ENCODE assay signal across 11 cellular contexts in the genomic region with DNA sequence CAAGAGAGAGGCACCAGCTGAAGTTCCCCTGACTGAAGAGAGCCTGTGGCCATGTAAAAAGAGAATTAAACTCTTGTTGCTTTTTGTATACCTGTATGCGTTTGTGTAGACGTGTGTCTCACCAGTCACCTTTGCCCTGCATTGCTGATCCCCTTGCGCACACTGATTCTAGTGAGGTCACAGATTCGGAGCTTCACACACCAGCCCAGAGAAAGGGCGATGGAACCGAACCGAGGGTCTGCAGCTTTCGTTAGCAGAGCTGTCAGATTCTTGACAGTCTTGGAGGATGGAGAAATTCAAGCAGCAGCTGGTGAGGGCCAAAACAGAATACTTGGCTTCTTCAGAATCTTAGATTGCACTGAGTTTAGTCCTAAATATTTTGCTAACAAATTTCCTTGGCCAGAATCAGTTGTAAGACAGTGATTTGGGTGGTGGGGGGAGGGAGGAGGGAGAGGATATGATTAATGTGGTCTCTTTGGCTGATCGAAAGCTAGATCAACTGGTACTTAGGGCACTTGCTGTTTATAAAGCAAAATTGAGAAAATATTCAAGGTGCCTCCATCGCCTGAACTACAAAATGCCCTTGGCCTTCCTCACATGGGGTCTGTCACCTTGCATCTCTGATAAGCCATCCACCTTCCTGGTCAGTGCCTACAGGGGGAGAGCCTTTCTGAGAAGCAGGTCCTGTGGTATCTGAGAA.
DNase-seq lines count a peak whose midpoint lies in the region; ATAC-seq and TF ChIP-seq lines count a peak whose summit lies in the region.
"Had no signal": no experiment of that assay in that cellular context is flagged by ENCODE, and none has a peak within 500 bp of the region (broad histone marks: within the 10 kb centered on the region; RNA-seq: fewer than 3 reads in every experiment).

No MANE protein-coding gene starts in this region.

- H3K4me3 ChIP-seq in SK-N-SH (ENCODE audit: low read depth in 2 of 2, low read length in 1 of 2) (no peak overlapping the region), esophagus squamous epithelium (no peak overlapping the region)

- no peak for TF ChIP-seq EP300 in SK-N-SH (IDR thresholded peaks at IDR 0.05; ENCODE audit: borderline replicate concordance in 1 of 2, low read depth in 1 of 2, low read length in 1 of 2)

- DNase-seq in SK-N-SH (no peak), RWPE1 (ENCODE audit: low spot score) (no peak), esophagus squamous epithelium (lab: John Stamatoyannopoulos, UW) (no peak), GM10266 (ENCODE audit: extremely low spot score) (no peak), NCI-H146 treated with DMSO at 0.1 percent for 48 hours (lab: John Stamatoyannopoulos, UW; ENCODE audit: unreplicated experiment) (no peak)
- DNase-seq in stimulated activated naive B cell treated with anti-CD40 and anti-IgM and Interleukin-4, amounts not matched to agents 10 μg/mL and 1 μg/mL and 100 μg/mL, for 72 hours: no peak
- DNase-seq: activated CD4-positive, alpha-beta T cell treated with anti-CD3 and anti-CD28 coated beads, Interleukin-2, amount 50 U/mL, for 48 hours; GDM1 had no signal

- peak overlapping the region; percentile 20 for H3K27ac Mint-ChIP-seq in stimulated activated naive B cell treated with anti-CD40 and anti-IgM and Interleukin-4, amounts not matched to agents 10 μg/mL and 1 μg/mL and 100 μg/mL, for 72 hours

- POLR2A ChIA-PET in SK-N-SH (lab: Yijun Ruan, JAX) (no interaction called here), RWPE1 (lab: Yijun Ruan, JAX; ENCODE audit: low non-redundant PET) (no interaction called here)

- H3K9me2 ChIP-seq in SK-N-SH: no peaks in the 10 kb centered on the region

- no peaks in the 10 kb centered on the region for H3K9me3 Mint-ChIP-seq in stimulated activated naive B cell treated with anti-CD40 and anti-IgM and Interleukin-4, amounts not matched to agents 10 μg/mL and 1 μg/mL and 100 μg/mL, for 72 hours

- H3K27me3 ChIP-seq in SK-N-SH (ENCODE audit: insufficient read depth) (no peaks in the 10 kb centered on the region), esophagus squamous epithelium (no peaks in the 10 kb centered on the region)
- H3K27me3 ChIP-seq: tibial nerve had no signal

- ATAC-seq in SK-N-SH treated with all-trans-retinoic acid at 6 μM for 48 hours: no peak
- ATAC-seq in stimulated activated naive B cell treated with anti-CD40 and anti-IgM and Interleukin-4, amounts not matched to agents 10 μg/mL and 1 μg/mL and 100 μg/mL, for 72 hours (replicated peaks): no peak
- ATAC-seq in GM21526 (IDR thresholded peaks at IDR 0.05; ENCODE audit: low FRiP score, unreplicated experiment): no peak

- peaks cover 0 to 10% of the 10 kb centered on the region in 2 experiments for H3K36me3 ChIP-seq in SK-N-SH (replicated peaks in 1 of 2; ENCODE audit: control insufficient read depth in 1 of 2, insufficient read depth in 2 of 2, low read length in 1 of 2)
- H3K36me3 ChIP-seq in esophagus squamous epithelium: peaks cover 0 to 33% (median 0%) of the 10 kb centered on the region in 3 donors

- intact Hi-C loops in esophagus squamous epithelium (cut with DNase I): no loop called here

- H3K9me3 ChIP-seq in SK-N-SH (no peaks in the 10 kb centered on the region), esophagus squamous epithelium (no peaks in the 10 kb centered on the region)
- H3K9me3 ChIP-seq: tibial nerve had no signal

- TF ChIP-seq CTCF in SK-N-SH (IDR thresholded peaks at IDR 0.05) (no peak), RWPE1 (conservative IDR thresholded peaks at IDR 0.05; ENCODE audit: low read depth) (no peak), esophagus squamous epithelium (IDR thresholded peaks at IDR 0.05) (no peak), GM10266 (IDR thresholded peaks at IDR 0.05; ENCODE audit: control insufficient read depth, insufficient read depth, low read depth, missing control alignments) (no peak)

- TF ChIP-seq RAD21 in SK-N-SH (IDR thresholded peaks at IDR 0.05; ENCODE audit: low read length): no peak

- no peak overlapping the region for H3K9ac ChIP-seq in SK-N-SH

- no peaks in the 10 kb centered on the region for H3K79me2 ChIP-seq in SK-N-SH (ENCODE audit: insufficient read depth)

- peak overlapping the region; percentile 87 to 90 for H3K27ac ChIP-seq in SK-N-SH (ENCODE audit: low read depth in 2 of 2, low read length in 1 of 2)
- peak overlapping the region; percentile 93 for H3K27ac ChIP-seq in RWPE1
- peak overlapping the region in 3 of 4 donors; percentile 70 to 89 (median 81) for H3K27ac ChIP-seq in esophagus squamous epithelium

- H3K4me1 ChIP-seq in SK-N-SH (ENCODE audit: control insufficient read depth in 1 of 2, insufficient read depth in 2 of 2, low read depth in 1 of 2, low read length in 1 of 2) (peaks cover 28 to 37% of the 10 kb centered on the region in 2 experiments), esophagus squamous epithelium (peaks cover 22 to 39% (median 34%) of the 10 kb centered on the region in 3 donors)

- H3K36me3 Mint-ChIP-seq in stimulated activated naive B cell treated with anti-CD40 and anti-IgM and Interleukin-4, amounts not matched to agents 10 μg/mL and 1 μg/mL and 100 μg/mL, for 72 hours: peaks cover 27 to 38% of the 10 kb centered on the region in 2 donors

- 95% methylated on average over 10 of the region's 10 CpGs for WGBS in SK-N-SH (ENCODE audit: low lambda C conversion rate)
- WGBS in esophagus squamous epithelium, 2 donors: 72 to 87% methylated on average over 6 to 9 of the region's 10 CpGs

- no peak overlapping the region for H2AFZ ChIP-seq in SK-N-SH (ENCODE audit: low read depth)

- H3K27me3 Mint-ChIP-seq in stimulated activated naive B cell treated with anti-CD40 and anti-IgM and Interleukin-4, amounts not matched to agents 10 μg/mL and 1 μg/mL and 100 μg/mL, for 72 hours: no peaks in the 10 kb centered on the region

- no peaks in the 10 kb centered on the region for H4K20me1 ChIP-seq in SK-N-SH (ENCODE audit: insufficient read depth)

- peaks cover 31% of the 10 kb centered on the region for H3F3A ChIP-seq in SK-N-SH (replicated peaks; ENCODE audit: insufficient read depth)

- peaks cover 38 to 39% of the 10 kb centered on the region in 2 donors for H3K4me1 Mint-ChIP-seq in stimulated activated naive B cell treated with anti-CD40 and anti-IgM and Interleukin-4, amounts not matched to agents 10 μg/mL and 1 μg/mL and 100 μg/mL, for 72 hours

- CTCF ChIA-PET in SK-N-SH (lab: Yijun Ruan, JAX): interaction anchor here (1.1 to 1.2 kb wide), 2 partner anchors 22 to 120 kb away, joined by 4 read pairs; no protein-coding TSS in a partner anchor
- CTCF ChIA-PET in RWPE1 (lab: Yijun Ruan, JAX): no interaction called here

- H3K4me2 ChIP-seq in SK-N-SH: peak overlapping the region; percentile 79; the same call in 1 of the 2 replicates

- TF ChIP-seq POLR2A in esophagus squamous epithelium (IDR thresholded peaks at IDR 0.05): no peak

- peak overlapping the region; percentile 3 to 16 for H3K4me3 Mint-ChIP-seq in stimulated activated naive B cell treated with anti-CD40 and anti-IgM and Interleukin-4, amounts not matched to agents 10 μg/mL and 1 μg/mL and 100 μg/mL, for 72 hours

TF ChIP-seq in SK-N-SH, 30 proteins besides CTCF, POLR2A, EP300 and RAD21 (continues in another document):
- TF ChIP-seq, protein P1, sequence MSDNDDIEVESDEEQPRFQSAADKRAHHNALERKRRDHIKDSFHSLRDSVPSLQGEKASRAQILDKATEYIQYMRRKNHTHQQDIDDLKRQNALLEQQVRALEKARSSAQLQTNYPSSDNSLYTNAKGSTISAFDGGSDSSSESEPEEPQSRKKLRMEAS (IDR thresholded peaks at IDR 0.05; ENCODE audit: low read depth): no peak
- TF ChIP-seq ELF1 (IDR thresholded peaks at IDR 0.05) (no peak), YY1 (IDR thresholded peaks at IDR 0.05; ENCODE audit: low read depth) (no peak)
- TF ChIP-seq, protein P2, sequence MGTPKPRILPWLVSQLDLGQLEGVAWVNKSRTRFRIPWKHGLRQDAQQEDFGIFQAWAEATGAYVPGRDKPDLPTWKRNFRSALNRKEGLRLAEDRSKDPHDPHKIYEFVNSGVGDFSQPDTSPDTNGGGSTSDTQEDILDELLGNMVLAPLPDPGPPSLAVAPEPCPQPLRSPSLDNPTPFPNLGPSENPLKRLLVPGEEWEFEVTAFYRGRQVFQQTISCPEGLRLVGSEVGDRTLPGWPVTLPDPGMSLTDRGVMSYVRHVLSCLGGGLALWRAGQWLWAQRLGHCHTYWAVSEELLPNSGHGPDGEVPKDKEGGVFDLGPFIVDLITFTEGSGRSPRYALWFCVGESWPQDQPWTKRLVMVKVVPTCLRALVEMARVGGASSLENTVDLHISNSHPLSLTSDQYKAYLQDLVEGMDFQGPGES (IDR thresholded peaks at IDR 0.05; ENCODE audit: low read depth, low read length): no peak

TF ChIP-seq in SK-N-SH treated with all-trans-retinoic acid at 6 μM for 48 hours, 23 proteins besides CTCF, POLR2A, EP300 and RAD21:
- no peak for TF ChIP-seq ZNF8 (CRISPR knock-in tag; IDR thresholded peaks at IDR 0.05)
